8 cellular contexts compared by ENCODE assay signal in the genomic region with DNA sequence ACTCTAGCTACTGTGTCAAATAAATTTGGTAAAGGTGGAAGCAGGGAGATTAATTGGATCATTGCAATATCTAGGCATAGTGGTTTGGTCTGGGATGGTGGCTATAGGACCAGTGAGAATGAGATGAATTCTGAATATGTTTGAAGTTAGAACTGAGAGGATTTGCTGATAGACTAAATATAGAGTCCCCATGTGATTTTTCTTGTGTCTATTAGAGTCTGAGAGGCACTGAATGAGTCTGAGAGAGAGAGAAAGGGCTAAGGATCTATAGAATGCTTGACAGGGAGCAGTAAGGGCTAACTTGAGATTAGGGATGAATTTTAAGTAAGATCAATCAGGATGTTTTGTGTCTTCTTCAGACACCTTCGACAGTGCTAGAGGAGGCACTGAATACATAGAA.
"Had no signal": no experiment of that assay in that cellular context is flagged by ENCODE, and none has a peak within 500 bp of the region (broad histone marks: within the 10 kb centered on the region; RNA-seq: fewer than 3 reads in every experiment).

No MANE protein-coding gene starts in this region.

- DNase-seq: GM23248, GOT3, H7, HFFc6 had no signal

- H3K9me3 ChIP-seq: HAP-1 had no signal

- H3K4me3 ChIP-seq: GM23248, HAP-1 had no signal

- H3K36me3 ChIP-seq: HAP-1 had no signal

- H3K4me1 ChIP-seq: HAP-1 had no signal

- ATAC-seq: HCT116, HepG2 had no signal

- H3K27ac ChIP-seq: GM23248, HL-60 had no signal
